Comparison of ENCODE assay signal across 35 cellular contexts in genomic region chr3:176310641-176311040, GRCh38.
"Had no signal": no experiment of that assay in that cellular context is flagged by ENCODE, and none has a peak within 500 bp of the region (broad histone marks: within the 10 kb centered on the region; RNA-seq: fewer than 3 reads in every experiment).

No MANE protein-coding gene starts in this region.

- H3K36me3 ChIP-seq: MG63 had no signal

- DNase-seq: Karpas-422, Kasumi-1, MG63, MM.1S, MV-4-11, NCI-H1048, NCI-H1092, NCI-H1092 treated with DMSO at 0.1 percent for 48 hours, NCI-H1105, NCI-H1105 treated with DMSO at 0.1 percent for 48 hours, NCI-H1417, NCI-H1417 treated with DMSO at 0.1 percent for 48 hours, NCI-H1436, NCI-H1436 treated with DMSO at 0.1 percent for 48 hours, NCI-H146, NCI-H1694, NCI-H1694 treated with DMSO at 0.1 percent for 48 hours, NCI-H187, NCI-H187 treated with DMSO at 0.1 percent for 48 hours, NCI-H1930, NCI-H2029, NCI-H2029 treated with DMSO at 0.1 percent for 48 hours, NCI-H2081, NCI-H2081 treated with DMSO at 0.1 percent for 48 hours, NCI-H2107, NCI-H2171, NCI-H2171 treated with DMSO at 0.1 percent for 48 hours, NCI-H2227 treated with DMSO at 0.1 percent for 48 hours, NCI-H226, NCI-H345, NCI-H446, NCI-H446 treated with DMSO at 0.1 percent for 48 hours, NCI-H510A, NCI-H510A treated with DMSO at 0.1 percent for 48 hours, NCI-H524 had no signal

- H3K27me3 ChIP-seq: MG63 had no signal

- H3K4me3 ChIP-seq: MG63 had no signal
